1 cellular context compared by ENCODE assay signal in the genomic region with DNA sequence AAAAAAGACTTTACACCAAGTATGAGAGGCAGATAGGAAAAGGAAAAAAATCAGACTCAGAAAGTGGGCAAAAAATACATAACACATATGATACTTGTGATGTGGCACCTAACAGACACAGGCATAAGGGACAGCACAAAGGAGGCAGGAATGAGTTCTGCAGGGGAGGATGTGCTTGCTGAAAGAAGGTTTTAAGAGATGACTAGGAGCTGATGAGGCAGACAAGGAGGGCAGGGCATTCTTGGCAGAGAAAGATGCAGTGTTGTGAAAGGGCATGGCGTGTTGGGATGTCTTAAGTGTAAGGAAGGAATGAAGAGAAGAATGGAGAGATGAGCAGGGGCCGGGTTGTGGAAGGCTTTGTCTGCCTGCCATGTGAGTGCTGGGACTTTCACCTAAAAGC.
TF ChIP-seq lines count a peak whose summit lies in the region.

No MANE protein-coding gene starts in this region.

TF ChIP-seq in H1, 55 proteins besides CTCF, POLR2A, EP300 and RAD21:
- TF ChIP-seq CHD1 (IDR thresholded peaks at IDR 0.05; ENCODE audit: low read depth, low read length) (no peak), RBBP5 (IDR thresholded peaks at IDR 0.05; ENCODE audit: borderline replicate concordance, low read depth, low read length) (no peak), SIRT6 (IDR thresholded peaks at IDR 0.05; ENCODE audit: low read length) (no peak), GTF2F1 (IDR thresholded peaks at IDR 0.05; ENCODE audit: borderline replicate concordance, low read depth, low read length) (no peak), CBX5 (IDR thresholded peaks at IDR 0.05; ENCODE audit: low read depth, low read length) (no peak), POLR2AphosphoS5 (IDR thresholded peaks at IDR 0.05; ENCODE audit: low read depth, low read length) (no peak), SP1 (IDR thresholded peaks at IDR 0.05; ENCODE audit: low read depth, low read length) (no peak), POU5F1 (IDR thresholded peaks at IDR 0.05; ENCODE audit: low read depth, low read length) (no peak), TEAD4 (IDR thresholded peaks at IDR 0.05; ENCODE audit: low read depth, low read length) (no peak), KDM4A (IDR thresholded peaks at IDR 0.05; ENCODE audit: low read depth, low read length, severe bottlenecking) (no peak)
TF ChIP-seq in H1: peak in this region for 0.
